In the genomic region with DNA sequence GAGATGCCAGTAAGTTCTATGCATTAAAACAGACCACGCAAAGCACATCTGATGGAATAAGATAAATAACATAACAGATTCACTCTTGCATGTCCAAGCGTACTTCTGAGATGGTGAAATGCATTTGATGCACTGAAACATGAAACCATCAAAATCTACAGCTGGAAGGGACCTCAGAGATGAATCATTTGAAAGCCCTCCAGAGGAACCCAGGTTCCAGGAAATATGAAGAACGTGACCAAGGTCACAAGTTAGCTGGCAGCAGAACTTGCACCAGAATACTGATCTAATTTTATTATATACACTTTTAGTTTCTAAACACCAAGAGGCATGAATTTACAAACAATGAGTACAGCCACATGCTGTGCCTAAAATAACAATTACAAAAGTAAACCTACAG, we compare ENCODE assay signal across 14 cellular contexts.
DNase-seq lines count a peak whose midpoint lies in the region; ATAC-seq and TF ChIP-seq lines count a peak whose summit lies in the region.
"Had no signal": no experiment of that assay in that cellular context is flagged by ENCODE, and none has a peak within 500 bp of the region (broad histone marks: within the 10 kb centered on the region; RNA-seq: fewer than 3 reads in every experiment).

No MANE protein-coding gene starts in this region.

- no CpG with 5 or more reads among the region's 3 CpGs for WGBS in neuronal stem cell (ENCODE audit: extremely low coverage in 2 of 2, insufficient read length in 2 of 2, insufficient replicate concordance in 1 of 2), 2 donors

- H3K27ac Mint-ChIP-seq in osteocyte (ENCODE audit: unreplicated experiment), result peak overlapping the region; percentile 33

- no peak overlapping the region for H3K27ac ChIP-seq in neuronal stem cell (replicated peaks; ENCODE audit: low read length)
- H3K27ac ChIP-seq: esophagus muscularis mucosa, prostate gland had no signal

- H2BK12ac ChIP-seq in neuronal stem cell (ENCODE audit: low read length), result no peak overlapping the region

- H4K8ac ChIP-seq in neuronal stem cell (ENCODE audit: low read depth, low read length), result no peak overlapping the region

- H3K4ac ChIP-seq in neuronal stem cell (ENCODE audit: low read length), result no peak overlapping the region

- no peaks in the 10 kb centered on the region for H3K9me3 ChIP-seq in MG63
- H3K9me3 ChIP-seq in neuronal stem cell (replicated peaks in 1 of 2; ENCODE audit: control insufficient read depth in 2 of 2, insufficient read depth in 1 of 2, low read depth in 1 of 2, low read length in 2 of 2), result no peaks in the 10 kb centered on the region
- H3K9me3 ChIP-seq: esophagus muscularis mucosa, mucosa of descending colon, prostate gland had no signal

- H2BK5ac ChIP-seq in neuronal stem cell (ENCODE audit: low read length), result no peak overlapping the region

- H3K79me1 ChIP-seq in neuronal stem cell (ENCODE audit: low read depth, low read length), result no peaks in the 10 kb centered on the region

- H3K23ac ChIP-seq in neuronal stem cell (ENCODE audit: low read depth, low read length, poor library complexity), result no peak overlapping the region

- H2BK15ac ChIP-seq in neuronal stem cell (ENCODE audit: low read length), result no peak overlapping the region

- no peak overlapping the region for H3K9ac ChIP-seq in neuronal stem cell (ENCODE audit: low read depth, low read length, poor library complexity)

- peaks cover 2% of the 10 kb centered on the region for H3K27me3 Mint-ChIP-seq in osteocyte (ENCODE audit: unreplicated experiment)

- no peak overlapping the region for H2AFZ ChIP-seq in neuronal stem cell (ENCODE audit: low read length)

- H3K27me3 ChIP-seq in MG63, result no peaks in the 10 kb centered on the region
- no peaks in the 10 kb centered on the region for H3K27me3 ChIP-seq in neuronal stem cell (ENCODE audit: control insufficient read depth in 3 of 3, insufficient read depth in 3 of 3, low read depth in 1 of 3, low read length in 3 of 3)
- H3K27me3 ChIP-seq: esophagus muscularis mucosa had no signal

- H3K36me3 ChIP-seq in MG63, result no peaks in the 10 kb centered on the region
- H3K36me3 ChIP-seq in neuronal stem cell (replicated peaks in 1 of 2; ENCODE audit: control insufficient read depth in 2 of 2, insufficient read depth in 2 of 2, low read length in 2 of 2), result no peaks in the 10 kb centered on the region
- H3K36me3 ChIP-seq: esophagus muscularis mucosa, prostate gland had no signal

- no peak overlapping the region for H4K91ac ChIP-seq in neuronal stem cell (ENCODE audit: low read depth, low read length, poor library complexity)

- no peak overlapping the region for H3K14ac ChIP-seq in neuronal stem cell (ENCODE audit: low read length)

- no peak overlapping the region for H3K18ac ChIP-seq in neuronal stem cell (ENCODE audit: low read length)

- no peak overlapping the region for H3K4me2 ChIP-seq in neuronal stem cell (ENCODE audit: insufficient read depth, low read length, poor library complexity, severe bottlenecking)

- no peak overlapping the region for H3K4me3 ChIP-seq in MG63
- no peak overlapping the region for H3K4me3 ChIP-seq in neuronal stem cell (ENCODE audit: low read length in 2 of 2)
- H3K4me3 ChIP-seq: esophagus muscularis mucosa, mucosa of descending colon, prostate gland had no signal

- TF ChIP-seq CTCF in osteocyte (IDR thresholded peaks at IDR 0.05), result no peak

- no peak overlapping the region for H2AK5ac ChIP-seq in neuronal stem cell (ENCODE audit: low read depth, low read length)

- H3K4me1 ChIP-seq in neuronal stem cell (ENCODE audit: control insufficient read depth in 2 of 2, insufficient read depth in 1 of 2, low read depth in 1 of 2, low read length in 2 of 2), result no peaks in the 10 kb centered on the region
- H3K4me1 ChIP-seq: prostate gland had no signal

- H3K9me3 Mint-ChIP-seq in osteocyte (ENCODE audit: unreplicated experiment), result peaks cover 5% of the 10 kb centered on the region

- no peak overlapping the region for H2BK120ac ChIP-seq in neuronal stem cell (ENCODE audit: low read depth, low read length)

- peaks cover 10% of the 10 kb centered on the region for H3K4me1 Mint-ChIP-seq in osteocyte (ENCODE audit: unreplicated experiment)

- ATAC-seq in HG03135 (IDR thresholded peaks at IDR 0.05; ENCODE audit: unreplicated experiment), result no peak
- ATAC-seq: mucosa of descending colon had no signal

- H3K36me3 Mint-ChIP-seq in osteocyte (ENCODE audit: unreplicated experiment), result no peaks in the 10 kb centered on the region

- no peak overlapping the region for H3K4me3 Mint-ChIP-seq in osteocyte (ENCODE audit: unreplicated experiment)

- DNase-seq in DMS79 (lab: John Stamatoyannopoulos, UW), result peak; percentile 45
- DNase-seq in MG63, result peak; percentile 57
- peak; percentile 19 for DNase-seq in amniotic epithelial cell (ENCODE audit: low read depth)
- DNase-seq in osteocyte (ENCODE audit: extremely low spot score, unreplicated experiment), result no peak
- no peak for DNase-seq in neuronal stem cell (ENCODE audit: low spot score)
- no peak for DNase-seq in NOMO-1 treated with dmso at 0.1 percent for 144 hours (lab: John Stamatoyannopoulos, UW; ENCODE audit: unreplicated experiment)
- DNase-seq: activated gamma-delta T cell, COR-L47, mucosa of descending colon, NCI-H1105 treated with DMSO at 0.1 percent for 48 hours, SW 1271 had no signal

Comparison
In these comparisons a context has a peak if more than half of its experiments do, and no peak if none do; other contexts are left out.
1. DNase-seq: peak in DMS79 (single experiment), MG63 (single experiment) and amniotic epithelial cell (single experiment); none in osteocyte (single experiment), neuronal stem cell (single experiment) and NOMO-1 treated with dmso at 0.1 percent for 144 hours (single experiment).